Comparison of ENCODE assay signal across 1 cellular context in the genomic region with DNA sequence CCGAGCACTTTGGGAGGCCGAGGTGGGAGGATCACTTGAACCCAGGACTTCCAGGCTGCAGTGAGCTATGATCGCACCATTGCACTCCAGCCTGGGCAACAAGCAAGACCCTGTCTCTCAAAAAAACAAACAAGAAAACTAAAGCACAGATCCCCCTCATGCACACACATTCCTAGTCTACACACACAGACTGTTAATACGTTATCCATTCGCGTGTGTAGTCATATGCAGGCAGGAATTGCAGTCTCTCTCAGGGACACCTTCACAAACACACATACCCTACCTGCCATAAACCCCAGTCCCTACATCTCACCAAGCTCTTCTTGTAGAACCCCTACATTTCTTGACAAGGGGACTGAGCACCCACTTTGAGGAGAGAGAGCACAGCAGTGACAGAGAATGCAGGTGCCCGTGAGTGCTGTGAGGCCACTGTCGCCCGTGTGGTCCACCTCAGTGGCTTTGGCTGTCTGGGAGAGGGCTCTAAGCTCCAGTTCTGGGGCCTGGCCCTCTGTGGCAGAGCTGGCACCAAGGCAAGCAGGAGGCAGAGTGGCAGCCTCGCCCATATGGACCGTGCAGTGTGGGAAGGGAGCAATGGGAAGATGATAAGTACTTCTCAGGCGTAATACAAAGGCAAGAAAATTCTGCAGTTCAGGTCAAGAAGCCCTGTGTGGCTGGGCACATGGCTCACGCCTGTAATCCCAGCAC.
TF ChIP-seq lines count a peak whose summit lies in the region.

No MANE protein-coding gene starts in this region.

TF ChIP-seq in HEK293T, 16 proteins besides CTCF, POLR2A, EP300 and RAD21 (continued from another document):
- no peak for TF ChIP-seq HDGF (IDR thresholded peaks at IDR 0.05; ENCODE audit: borderline replicate concordance)
- no peak for TF ChIP-seq ZNF384 (IDR thresholded peaks at IDR 0.05)
- no peak for TF ChIP-seq LEF1 (IDR thresholded peaks at IDR 0.05; ENCODE audit: borderline replicate concordance)
- TF ChIP-seq BHLHE40 (IDR thresholded peaks at IDR 0.05; ENCODE audit: borderline replicate concordance) = no peak
- TF ChIP-seq, protein P1, sequence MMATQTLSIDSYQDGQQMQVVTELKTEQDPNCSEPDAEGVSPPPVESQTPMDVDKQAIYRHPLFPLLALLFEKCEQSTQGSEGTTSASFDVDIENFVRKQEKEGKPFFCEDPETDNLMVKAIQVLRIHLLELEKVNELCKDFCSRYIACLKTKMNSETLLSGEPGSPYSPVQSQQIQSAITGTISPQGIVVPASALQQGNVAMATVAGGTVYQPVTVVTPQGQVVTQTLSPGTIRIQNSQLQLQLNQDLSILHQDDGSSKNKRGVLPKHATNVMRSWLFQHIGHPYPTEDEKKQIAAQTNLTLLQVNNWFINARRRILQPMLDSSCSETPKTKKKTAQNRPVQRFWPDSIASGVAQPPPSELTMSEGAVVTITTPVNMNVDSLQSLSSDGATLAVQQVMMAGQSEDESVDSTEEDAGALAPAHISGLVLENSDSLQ (IDR thresholded peaks at IDR 0.05) = no peak
- no peak for TF ChIP-seq SUZ12 (IDR thresholded peaks at IDR 0.05)
- no peak for TF ChIP-seq FOXA1 (IDR thresholded peaks at IDR 0.05)
- no peak for TF ChIP-seq FOXK2 (IDR thresholded peaks at IDR 0.05)
- TF ChIP-seq FOXM1 (IDR thresholded peaks at IDR 0.05; ENCODE audit: borderline replicate concordance) = no peak
- no peak for TF ChIP-seq SP1 (IDR thresholded peaks at IDR 0.05)
